Comparison of ENCODE assay signal across 32 cellular contexts in genomic region chr4:153831236-153831635, GRCh38. TPM values are rescaled to one million over a fixed set of nuclear protein-coding genes. Genes with fewer than 3 reads are reported as not detected.
"Had no signal": no experiment of that assay in that cellular context is flagged by ENCODE, and none has a peak within 500 bp of the region (broad histone marks: within the 10 kb centered on the region; RNA-seq: fewer than 3 reads in every experiment).

No MANE protein-coding gene starts in this region.

- H3K4me1 Mint-ChIP-seq: activated T-helper 17 cell treated with anti-CD3 and anti-CD28 coated beads, Interleukin-2, amount 50 U/mL, for 72 hours had no signal

- H3K9me3 Mint-ChIP-seq: activated T-cell treated with anti-CD3 and anti-CD28 coated beads, Interleukin-2, amount 50 U/mL, for 4 hours; activated T-helper 17 cell treated with anti-CD3 and anti-CD28 coated beads, Interleukin-2, amount 50 U/mL, for 72 hours; effector memory CD8-positive, alpha-beta T cell had no signal

- DNase-seq: activated CD4-positive, alpha-beta T cell treated with anti-CD3 and anti-CD28 coated beads for 1 hour; activated CD4-positive, alpha-beta T cell treated with anti-CD3 and anti-CD28 coated beads for 4 hours; activated CD4-positive, alpha-beta T cell treated with anti-CD3 and anti-CD28 coated beads, Interleukin-2, amount 50 U/mL, for 1 hour; activated CD4-positive, alpha-beta T cell treated with anti-CD3 and anti-CD28 coated beads, Interleukin-2, amount 50 U/mL, for 48 hours; activated CD8-positive, alpha-beta memory T cell treated with anti-CD3 and anti-CD28 coated beads for 24 hours; activated CD8-positive, alpha-beta T cell treated with anti-CD3 and anti-CD28 coated beads for 36 hours; activated effector memory CD4-positive, alpha-beta T cell treated with Interleukin-2 at 50 U/mL for 16 hours; activated gamma-delta T cell treated with Interleukin-2 at 50 U/mL for 16 hours; activated naive CD4-positive, alpha-beta T cell treated with anti-CD3 and anti-CD28 coated beads, Interleukin-2, amount 50 U/mL, for 16 hours; activated naive CD4-positive, alpha-beta T cell treated with Interleukin-2 at 50 U/mL for 16 hours; activated T-cell treated with anti-CD3 and anti-CD28 coated beads, Interleukin-2, amount 50 U/mL, for 4 hours; amygdala; aorta; body of pancreas; caudate nucleus; cortex of kidney; dermis blood vessel endothelial cell; effector CD4-positive, alpha-beta T cell; effector memory CD8-positive, alpha-beta T cell; erythroblast; foreskin keratinocyte; gastrocnemius medialis; glutamatergic neuron; heart left ventricle; T-helper 2 cell had no signal

- ATAC-seq: activated CD8-positive, alpha-beta T cell treated with anti-CD3 and anti-CD28 coated beads for 36 hours; activated T-cell treated with anti-CD3 and anti-CD28 coated beads, Interleukin-2, amount 50 U/mL, for 4 hours; activated T-helper 17 cell treated with anti-CD3 and anti-CD28 coated beads, Interleukin-2, amount 50 U/mL, for 72 hours; body of pancreas; effector memory CD8-positive, alpha-beta T cell; foreskin keratinocyte; gastrocnemius medialis; heart left ventricle; WTC11 had no signal

- H3K4me3 ChIP-seq: body of pancreas, esophagus muscularis mucosa, gastrocnemius medialis, heart left ventricle had no signal

- H3K36me3 Mint-ChIP-seq: WTC11 had no signal

- H3K27ac Mint-ChIP-seq: activated CD8-positive, alpha-beta T cell treated with anti-CD3 and anti-CD28 coated beads for 36 hours; activated naive CD8-positive, alpha-beta T cell; activated T-helper 17 cell treated with anti-CD3 and anti-CD28 coated beads, Interleukin-2, amount 50 U/mL, for 72 hours; effector memory CD8-positive, alpha-beta T cell; WTC11 had no signal

- H3K4me3 Mint-ChIP-seq: activated CD8-positive, alpha-beta T cell treated with anti-CD3 and anti-CD28 coated beads for 36 hours; activated naive CD8-positive, alpha-beta T cell; activated T-cell treated with anti-CD3 and anti-CD28 coated beads, Interleukin-2, amount 50 U/mL, for 4 hours; activated T-helper 17 cell treated with anti-CD3 and anti-CD28 coated beads, Interleukin-2, amount 50 U/mL, for 72 hours; effector memory CD8-positive, alpha-beta T cell; WTC11 had no signal

- H3K27me3 ChIP-seq: body of pancreas, esophagus muscularis mucosa, foreskin keratinocyte, gastrocnemius medialis had no signal

- FAIRE-seq: colon had no signal

- H3K27ac ChIP-seq: body of pancreas, esophagus muscularis mucosa, foreskin keratinocyte, gastrocnemius medialis, heart left ventricle, VCaP had no signal

- H3K36me3 ChIP-seq: esophagus muscularis mucosa, gastrocnemius medialis, heart left ventricle had no signal

- H3K4me1 ChIP-seq: body of pancreas, esophagus muscularis mucosa, foreskin keratinocyte, gastrocnemius medialis, heart left ventricle had no signal

- H3K9me3 ChIP-seq: body of pancreas, esophagus muscularis mucosa, gastrocnemius medialis had no signal

RNA-seq across cellular contexts. Expression of gene SFRP2, which starts 42.4 kb away (rescaled TPM):
- total RNA-seq: activated CD8-positive, alpha-beta T cell treated with anti-CD3 and anti-CD28 coated beads for 36 hours; activated T-helper 17 cell treated with anti-CD3 and anti-CD28 coated beads, Interleukin-2, amount 50 U/mL, for 72 hours; dermis blood vessel endothelial cell; foreskin keratinocyte; T-helper 1 cell treated with Interleukin-12 subunit alpha and Interleukin-12 subunit beta and Interleukin-4 antibody, amounts not matched to agents 30 ng/mL and 1 ng/mL, for 36 hours had no signal
- polyA plus RNA-seq: foreskin keratinocyte had no signal
